ENCODE assay signal across 9 cellular contexts in genomic region chr1:14095001-14095400, GRCh38.
DNase-seq lines count a peak whose midpoint lies in the region; TF ChIP-seq lines count a peak whose summit lies in the region.
"Had no signal": no experiment of that assay in that cellular context is flagged by ENCODE, and none has a peak within 500 bp of the region (broad histone marks: within the 10 kb centered on the region; RNA-seq: fewer than 3 reads in every experiment).

No MANE protein-coding gene starts in this region.

- no peaks in the 10 kb centered on the region for H3K79me1 ChIP-seq in mesenchymal stem cell (replicated peaks; ENCODE audit: low read length, poor library complexity, severe bottlenecking)

- H3K27ac ChIP-seq in mesenchymal stem cell (ENCODE audit: low read length, poor library complexity, severe bottlenecking): no peak overlapping the region
- H3K27ac ChIP-seq: A549 had no signal

- no peak overlapping the region for H3K4ac ChIP-seq in mesenchymal stem cell (ENCODE audit: low read depth in 1 of 2, low read length in 2 of 2)

- DNase-seq in DMS53 (lab: John Stamatoyannopoulos, UW) (peak; percentile 45), DMS53 treated with DMSO at 0.1 percent for 48 hours (lab: John Stamatoyannopoulos, UW; ENCODE audit: unreplicated experiment) (no peak), NCI-H2029 treated with DMSO at 0.1 percent for 48 hours (lab: John Stamatoyannopoulos, UW) (peak; percentile 30), cerebellar cortex (ENCODE audit: low spot score) (peak; percentile 79), progenitor cell of endocrine pancreas (ENCODE audit: low spot score, unreplicated experiment) (no peak), mesenchymal stem cell (no peak), DMS114 treated with DMSO at 0.1 percent for 48 hours (lab: John Stamatoyannopoulos, UW; ENCODE audit: unreplicated experiment) (no peak)
- DNase-seq in activated CD4-positive, alpha-beta T cell treated with anti-CD3 and anti-CD28 coated beads, Interleukin-2, amount 50 U/mL, for 4 hours: no peak

- no peaks in the 10 kb centered on the region for H3K4me1 Mint-ChIP-seq in progenitor cell of endocrine pancreas (ENCODE audit: low read depth)

- peaks cover 47% of the 10 kb centered on the region for H3K27me3 Mint-ChIP-seq in progenitor cell of endocrine pancreas

- no peak overlapping the region for H3K4me2 ChIP-seq in mesenchymal stem cell (ENCODE audit: low read length, poor library complexity, severe bottlenecking)
- H3K4me2 ChIP-seq: A549 had no signal

- peaks cover 10% of the 10 kb centered on the region for H3K9me3 ChIP-seq in mesenchymal stem cell (ENCODE audit: control insufficient read depth, low read length)
- H3K9me3 ChIP-seq: A549 had no signal

- H3K36me3 ChIP-seq in mesenchymal stem cell (ENCODE audit: control insufficient read depth in 1 of 2, insufficient read depth in 2 of 2, low read depth in 1 of 2, low read length in 2 of 2): no peaks in the 10 kb centered on the region

- peaks cover 8% of the 10 kb centered on the region for H3K9me3 Mint-ChIP-seq in progenitor cell of endocrine pancreas (ENCODE audit: low read depth)

- H3K4me3 Mint-ChIP-seq in progenitor cell of endocrine pancreas (ENCODE audit: low read depth): no peak overlapping the region

- no peak overlapping the region for H2BK15ac ChIP-seq in mesenchymal stem cell (ENCODE audit: low read depth, poor library complexity, severe bottlenecking)

- no peak overlapping the region for H3K9ac ChIP-seq in mesenchymal stem cell (ENCODE audit: low read length)

- H2AFZ ChIP-seq in mesenchymal stem cell (ENCODE audit: low read depth, low read length): no peak overlapping the region

- H3K4me1 ChIP-seq in mesenchymal stem cell (ENCODE audit: control insufficient read depth, insufficient read depth, low read depth, low read length): no peaks in the 10 kb centered on the region
- H3K4me1 ChIP-seq: A549 had no signal

- no peak overlapping the region for H4K8ac ChIP-seq in mesenchymal stem cell (ENCODE audit: low read length)

- H3K14ac ChIP-seq in mesenchymal stem cell (ENCODE audit: low read length in 2 of 2): no peak overlapping the region

- H3K23ac ChIP-seq in mesenchymal stem cell (ENCODE audit: low read length in 2 of 2): no peak overlapping the region

- no peak overlapping the region for H2BK120ac ChIP-seq in mesenchymal stem cell (ENCODE audit: low read depth, low read length)

- no peak overlapping the region for H3K27ac Mint-ChIP-seq in progenitor cell of endocrine pancreas

- WGBS in mesenchymal stem cell: 0% methylated on average over 2 of the region's 3 CpGs

- H3K4me3 ChIP-seq in mesenchymal stem cell (ENCODE audit: insufficient read depth in 1 of 2, low read depth in 1 of 2, low read length in 2 of 2): no peak overlapping the region
- H3K4me3 ChIP-seq: A549 had no signal

- no peak overlapping the region for H3K18ac ChIP-seq in mesenchymal stem cell (ENCODE audit: low read depth in 1 of 2, low read length in 2 of 2)

- H2AK5ac ChIP-seq in mesenchymal stem cell (ENCODE audit: low read length, severe bottlenecking): no peak overlapping the region

- peaks cover 0 to 10% of the 10 kb centered on the region in 2 experiments for H3K27me3 ChIP-seq in mesenchymal stem cell (ENCODE audit: control insufficient read depth in 1 of 2, insufficient read depth in 1 of 2, low read length in 2 of 2)

- H3K36me3 Mint-ChIP-seq in progenitor cell of endocrine pancreas (ENCODE audit: insufficient read depth): no peaks in the 10 kb centered on the region

- no peak overlapping the region for H2BK12ac ChIP-seq in mesenchymal stem cell (ENCODE audit: low read length in 2 of 2)

- H2BK5ac ChIP-seq in mesenchymal stem cell (ENCODE audit: low read depth, low read length, poor library complexity, severe bottlenecking): no peak overlapping the region

- peak; percentile 50 for TF ChIP-seq CTCF in progenitor cell of endocrine pancreas (IDR thresholded peaks at IDR 0.05; ENCODE audit: unreplicated experiment)

- H4K91ac ChIP-seq in mesenchymal stem cell (ENCODE audit: low read length): no peak overlapping the region

Comparison
In these comparisons a context has a peak if more than half of its experiments do, and no peak if none do; other contexts are left out.
1. DNase-seq: peak in DMS53 (single experiment), NCI-H2029 treated with DMSO at 0.1 percent for 48 hours (single experiment) and cerebellar cortex (single experiment); none in DMS53 treated with DMSO at 0.1 percent for 48 hours (single experiment), progenitor cell of endocrine pancreas (single experiment), activated CD4-positive, alpha-beta T cell treated with anti-CD3 and anti-CD28 coated beads, Interleukin-2, amount 50 U/mL, for 4 hours (0 of 2), mesenchymal stem cell (single experiment) and DMS114 treated with DMSO at 0.1 percent for 48 hours (single experiment).